13 cellular contexts compared by ENCODE assay signal in the genomic region with DNA sequence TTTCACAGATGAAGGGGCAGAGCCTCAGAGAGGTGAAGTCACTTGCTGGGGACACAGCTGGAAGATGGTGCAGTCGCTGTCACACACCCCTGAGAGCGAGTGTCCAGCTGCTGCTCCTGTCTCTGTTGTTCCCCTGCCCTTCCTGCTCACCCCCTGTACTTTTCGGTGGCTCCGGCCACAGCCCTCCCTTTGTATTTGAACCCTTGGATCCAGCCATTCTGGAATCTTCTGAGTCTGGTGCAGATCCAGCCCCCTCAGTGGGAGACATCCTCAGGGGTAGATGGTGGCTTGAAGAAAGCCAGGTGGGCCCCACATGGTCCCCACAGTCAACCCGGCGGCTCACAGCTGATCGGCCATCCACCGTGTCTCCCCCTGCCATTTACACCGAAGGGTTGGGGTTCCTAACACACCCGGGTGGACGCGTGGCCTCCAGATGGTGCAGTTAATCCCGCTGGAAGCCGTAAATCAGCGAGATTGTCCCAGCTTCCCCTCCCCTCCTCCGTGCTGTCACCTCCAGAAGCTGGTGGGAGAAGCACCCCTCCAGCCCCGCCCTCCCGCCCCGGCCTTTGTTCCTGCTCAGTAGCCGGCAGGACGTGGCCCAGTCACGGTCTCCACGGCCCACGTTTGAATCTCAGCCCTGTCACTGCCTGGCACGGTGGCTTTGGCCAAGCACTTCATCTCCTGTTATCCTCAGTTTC.
DNase-seq lines count a peak whose midpoint lies in the region; ATAC-seq and TF ChIP-seq lines count a peak whose summit lies in the region.
"Had no signal": no experiment of that assay in that cellular context is flagged by ENCODE, and none has a peak within 500 bp of the region (broad histone marks: within the 10 kb centered on the region; RNA-seq: fewer than 3 reads in every experiment).

No MANE protein-coding gene starts in this region.

- H3K27ac ChIP-seq in spleen, result peak overlapping the region in 7 of 8 donors; percentile 18 to 99 (median 65)

- no peaks in the 10 kb centered on the region for H3K9me3 Mint-ChIP-seq in activated naive CD4-positive, alpha-beta T cell treated with anti-CD3 and anti-CD28 coated beads, Interleukin-2, amount 10 ng/mL, durations not matched to agents 7 days and 5 days

- H3K4me3 ChIP-seq in fibroblast of villous mesenchyme (ENCODE audit: low read depth, low read length) (no peak overlapping the region), spleen (no peak overlapping the region)
- H3K4me3 ChIP-seq: cardiac muscle cell had no signal

- no peaks in the 10 kb centered on the region for H3K9me3 ChIP-seq in spleen

- intact Hi-C loops in spleen (cut with DNase I; ENCODE audit: low total_unique reads), result no loop called here

- H3K27ac Mint-ChIP-seq in activated naive CD4-positive, alpha-beta T cell treated with anti-CD3 and anti-CD28 coated beads, Interleukin-2, amount 10 ng/mL, durations not matched to agents 7 days and 5 days, result peak overlapping the region; percentile 42

- peak overlapping the region; percentile 37 for H3K4me3 Mint-ChIP-seq in activated naive CD4-positive, alpha-beta T cell treated with anti-CD3 and anti-CD28 coated beads, Interleukin-2, amount 10 ng/mL, durations not matched to agents 7 days and 5 days

- CTCF ChIA-PET in activated naive CD4-positive, alpha-beta T cell treated with anti-CD3 and anti-CD28 coated beads, Interleukin-2, amount 10 ng/mL, durations not matched to agents 7 days and 5 days (lab: Charles Lee), result interaction anchor here (1.0 to 1.1 kb wide), 2 partner anchors 11 to 208 kb away, joined by 3 read pairs; no protein-coding TSS in a partner anchor

- H3K36me3 ChIP-seq in spleen, result no peaks in the 10 kb centered on the region
- H3K36me3 ChIP-seq: cardiac muscle cell had no signal

- no peak for DNase-seq in activated naive CD4-positive, alpha-beta T cell treated with anti-CD3 and anti-CD28 coated beads, Interleukin-2, amount 10 ng/mL, durations not matched to agents 7 days and 5 days
- no peak for DNase-seq in activated naive CD4-positive, alpha-beta T cell treated with anti-CD3 and anti-CD28 coated beads, Interleukin-2, amount 50 U/mL, for 16 hours
- DNase-seq in NCI-H2171 (lab: John Stamatoyannopoulos, UW) (peak; percentile 41), fibroblast of villous mesenchyme (ENCODE audit: low read depth) (peak; percentile 71), spleen (no peak), NCI-H226 (no peak)
- DNase-seq: GF-D8; NCI-H187; stimulated activated CD4-positive, alpha-beta T cell treated with anti-CD3 and anti-CD28 coated beads, Interleukin-2, amount 100 ng/mL, for 24 hours had no signal

- TF ChIP-seq CTCF in fibroblast of villous mesenchyme (IDR thresholded peaks at IDR 0.05; ENCODE audit: insufficient read depth, low read depth, low read length), result no peak
- TF ChIP-seq CTCF in spleen (IDR thresholded peaks at IDR 0.05 in 8 of 11, conservative IDR thresholded peaks at IDR 0.05 in 3 of 11), result no peak

- H3K27me3 ChIP-seq in spleen (replicated peaks in 1 of 7), result no peaks in the 10 kb centered on the region
- H3K27me3 ChIP-seq: cardiac muscle cell had no signal

- ATAC-seq in HG03457 (IDR thresholded peaks at IDR 0.05; ENCODE audit: unreplicated experiment) (no peak), HG03025 (IDR thresholded peaks at IDR 0.05; ENCODE audit: low FRiP score, unreplicated experiment) (no peak)
- ATAC-seq: esophagus mucosa had no signal

- peaks cover 17 to 50% (median 33%) of the 10 kb centered on the region in 6 donors for H3K4me1 ChIP-seq in spleen

- no peak for TF ChIP-seq POLR2A in spleen (IDR thresholded peaks at IDR 0.05)

- no peaks in the 10 kb centered on the region for H3K36me3 Mint-ChIP-seq in activated naive CD4-positive, alpha-beta T cell treated with anti-CD3 and anti-CD28 coated beads, Interleukin-2, amount 10 ng/mL, durations not matched to agents 7 days and 5 days

- WGBS in spleen, 5 donors, result 68 to 81% (median 76%) methylated on average over 24 to 25 of the region's 25 CpGs

- H3K27me3 Mint-ChIP-seq in activated naive CD4-positive, alpha-beta T cell treated with anti-CD3 and anti-CD28 coated beads, Interleukin-2, amount 10 ng/mL, durations not matched to agents 7 days and 5 days, result peaks cover 17% of the 10 kb centered on the region

- H3K4me1 Mint-ChIP-seq in activated naive CD4-positive, alpha-beta T cell treated with anti-CD3 and anti-CD28 coated beads, Interleukin-2, amount 10 ng/mL, durations not matched to agents 7 days and 5 days, result peaks cover 28% of the 10 kb centered on the region

Comparison
In these comparisons a context has a peak if more than half of its experiments do, and no peak if none do; other contexts are left out.
1. DNase-seq: peak in NCI-H2171 (single experiment) and fibroblast of villous mesenchyme (single experiment); none in activated naive CD4-positive, alpha-beta T cell treated with anti-CD3 and anti-CD28 coated beads, Interleukin-2, amount 10 ng/mL, durations not matched to agents 7 days and 5 days (single experiment), activated naive CD4-positive, alpha-beta T cell treated with anti-CD3 and anti-CD28 coated beads, Interleukin-2, amount 50 U/mL, for 16 hours (single experiment), spleen (single experiment) and NCI-H226 (single experiment).